Comparison of ENCODE assay signal across 29 cellular contexts in the genomic region with DNA sequence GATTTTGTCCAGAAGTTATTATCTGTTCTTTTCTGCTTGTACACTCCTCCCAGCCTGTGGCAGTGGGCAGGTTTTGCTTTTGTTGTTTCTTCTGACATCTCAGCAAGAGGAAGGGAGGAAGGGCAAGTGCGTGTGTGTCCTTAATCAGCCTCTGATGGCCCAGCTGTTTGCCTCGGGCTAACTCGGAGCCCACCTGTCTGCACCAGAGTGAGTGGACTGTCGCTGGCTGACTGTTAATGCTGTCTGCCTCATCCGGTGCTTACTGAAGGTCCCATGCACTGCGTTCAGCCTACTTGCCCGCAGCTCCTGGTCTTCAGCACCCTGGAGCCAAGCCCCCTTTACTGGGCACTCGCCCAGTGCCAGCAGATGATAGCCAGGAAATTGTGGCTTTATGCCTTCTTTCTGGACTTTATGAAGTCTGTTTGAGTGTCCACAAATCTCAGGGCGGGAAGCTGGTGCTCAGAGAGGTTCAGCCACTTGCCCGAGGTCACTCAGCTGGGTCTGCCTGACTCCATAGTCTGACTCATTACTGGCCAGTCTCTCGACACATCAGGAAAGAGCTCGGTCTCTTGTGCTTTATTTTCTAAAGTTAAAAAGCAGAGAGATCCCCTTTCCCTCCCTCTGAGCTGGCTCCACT.
DNase-seq lines count a peak whose midpoint lies in the region; ATAC-seq lines count a peak whose summit lies in the region.
"Had no signal": no experiment of that assay in that cellular context is flagged by ENCODE, and none has a peak within 500 bp of the region (broad histone marks: within the 10 kb centered on the region; RNA-seq: fewer than 3 reads in every experiment).

No MANE protein-coding gene starts in this region.

- in situ Hi-C loops in GM23248 (cut with MboI) = no loop called here

- no peak overlapping the region for H2BK120ac ChIP-seq in mesendoderm (ENCODE audit: low read depth, low read length)

- no peak overlapping the region for H3K18ac ChIP-seq in mesendoderm (ENCODE audit: low read length)

- H3K4me2 ChIP-seq in GM23248 (ENCODE audit: unreplicated experiment) (no peak overlapping the region), mesendoderm (ENCODE audit: low read length) (no peak overlapping the region)
- H3K4me2 ChIP-seq: KMS-11 had no signal

- H3K56ac ChIP-seq in mesendoderm (ENCODE audit: low read length) = no peak overlapping the region

- CTCF ChIA-PET in activated CD4-positive, alpha-beta memory T cell treated with anti-CD3 and anti-CD28 coated beads, Interleukin-2, amount 10 ng/mL, durations not matched to agents 7 days and 5 days (lab: Charles Lee) = no interaction called here

- no peaks in the 10 kb centered on the region for H3K79me2 ChIP-seq in GM23248 (ENCODE audit: insufficient read depth)
- no peaks in the 10 kb centered on the region for H3K79me2 ChIP-seq in mesendoderm (ENCODE audit: control insufficient read depth, insufficient read depth, low read length)
- H3K79me2 ChIP-seq: parathyroid adenoma had no signal

- no peaks in the 10 kb centered on the region for H3K9me2 ChIP-seq in GM23248 (ENCODE audit: insufficient read depth)

- no peaks in the 10 kb centered on the region for H3K36me3 Mint-ChIP-seq in activated CD4-positive, alpha-beta memory T cell treated with anti-CD3 and anti-CD28 coated beads, Interleukin-2, amount 10 ng/mL, durations not matched to agents 7 days and 5 days (ENCODE audit: low read depth)
- H3K36me3 Mint-ChIP-seq: activated naive CD8-positive, alpha-beta T cell treated with anti-CD3 and anti-CD28 coated beads for 36 hours; CD4-positive, CD25-positive, alpha-beta regulatory T cell had no signal

- POLR2A ChIA-PET in activated CD4-positive, alpha-beta memory T cell treated with anti-CD3 and anti-CD28 coated beads, Interleukin-2, amount 10 ng/mL, durations not matched to agents 7 days and 5 days (lab: Charles Lee) = no interaction called here

- H2AFZ ChIP-seq in GM23248 = no peak overlapping the region
- H2AFZ ChIP-seq: parathyroid adenoma had no signal

- no peak overlapping the region for H2AK5ac ChIP-seq in mesendoderm (ENCODE audit: low read length)

- H3K23ac ChIP-seq in mesendoderm (ENCODE audit: low read length) = no peak overlapping the region

- H4K5ac ChIP-seq in mesendoderm (ENCODE audit: low read length) = no peak overlapping the region

- H3K27me3 ChIP-seq in GM23248 (replicated peaks; ENCODE audit: insufficient read depth) = no peaks in the 10 kb centered on the region
- H3K27me3 ChIP-seq in SJCRH30 = no peaks in the 10 kb centered on the region
- no peaks in the 10 kb centered on the region for H3K27me3 ChIP-seq in mesendoderm (ENCODE audit: insufficient read depth, low read length, poor library complexity)
- H3K27me3 ChIP-seq: MG63 had no signal

- H3K4me1 ChIP-seq in GM23248 (ENCODE audit: insufficient read depth) (no peaks in the 10 kb centered on the region), SJCRH30 (peaks cover 31% of the 10 kb centered on the region), mesendoderm (ENCODE audit: control insufficient read depth, low read depth, low read length) (no peaks in the 10 kb centered on the region)
- H3K4me1 ChIP-seq: parathyroid adenoma had no signal

- H4K8ac ChIP-seq in mesendoderm (ENCODE audit: low read depth, low read length) = no peak overlapping the region

- no peaks in the 10 kb centered on the region for H3F3A ChIP-seq in GM23248 (ENCODE audit: insufficient read depth)

- H3K9me3 ChIP-seq in GM23248 (ENCODE audit: low read depth) (no peaks in the 10 kb centered on the region), SJCRH30 (replicated peaks) (no peaks in the 10 kb centered on the region)
- H3K9me3 ChIP-seq: MG63, thoracic aorta had no signal

- no peak overlapping the region for H3K27ac ChIP-seq in GM23248
- H3K27ac ChIP-seq in SJCRH30 = peak overlapping the region; percentile 49
- H3K27ac ChIP-seq in mesendoderm (ENCODE audit: low read depth, low read length) = no peak overlapping the region
- H3K27ac ChIP-seq: HL-60, KMS-11, parathyroid adenoma, thoracic aorta had no signal

- no peak overlapping the region for H3K4me3 Mint-ChIP-seq in activated CD4-positive, alpha-beta memory T cell treated with anti-CD3 and anti-CD28 coated beads, Interleukin-2, amount 10 ng/mL, durations not matched to agents 7 days and 5 days
- H3K4me3 Mint-ChIP-seq: activated CD4-positive, alpha-beta T cell treated with anti-CD3 and anti-CD28 coated beads for 36 hours; activated naive CD8-positive, alpha-beta T cell treated with anti-CD3 and anti-CD28 coated beads for 36 hours; CD4-positive, CD25-positive, alpha-beta regulatory T cell; H9; nephron progenitor cell; stimulated activated naive CD8-positive, alpha-beta T cell treated with anti-CD3 and anti-CD28 coated beads, Interleukin-15, amount 100 ng/mL, for 72 hours had no signal

- H2BK15ac ChIP-seq in mesendoderm (replicated peaks; ENCODE audit: low read depth) = no peak overlapping the region

- DNase-seq in NCI-H1105 treated with DMSO at 0.1 percent for 48 hours (lab: John Stamatoyannopoulos, UW) (peak; percentile 2), NCI-H1105 (lab: John Stamatoyannopoulos, UW) (no peak), GM23248 (peak; percentile 1), SJCRH30 (peak; percentile 85 to 89), mesendoderm (peak; percentile 16), activated gamma-delta T cell (lab: John Stamatoyannopoulos, UW) (no peak)
- DNase-seq in activated CD4-positive, alpha-beta memory T cell treated with anti-CD3 and anti-CD28 coated beads, Interleukin-2, amount 10 ng/mL, durations not matched to agents 7 days and 5 days = no peak
- DNase-seq: 8988T; activated CD4-positive, alpha-beta T cell treated with anti-CD3 and anti-CD28 coated beads for 36 hours; activated naive CD8-positive, alpha-beta T cell treated with anti-CD3 and anti-CD28 coated beads for 36 hours; aorta; CD4-positive, CD25-positive, alpha-beta regulatory T cell; H9; hippocampal formation; left colon; mammary epithelial cell; MG63; nephron progenitor cell; PC-3; SHP77; stimulated activated CD4-positive, alpha-beta T cell treated with anti-CD3 and anti-CD28 coated beads, Interleukin-2, amount 100 ng/mL, for 24 hours; stimulated activated naive CD8-positive, alpha-beta T cell treated with anti-CD3 and anti-CD28 coated beads, Interleukin-15, amount 100 ng/mL, for 72 hours; T-helper 9 cell had no signal

- H3K36me3 ChIP-seq in GM23248 (ENCODE audit: low read depth) = no peaks in the 10 kb centered on the region
- no peaks in the 10 kb centered on the region for H3K36me3 ChIP-seq in SJCRH30
- no peaks in the 10 kb centered on the region for H3K36me3 ChIP-seq in mesendoderm (ENCODE audit: control insufficient read depth, insufficient read depth, low read length)
- H3K36me3 ChIP-seq: MG63, thoracic aorta had no signal

- H3K79me1 ChIP-seq in mesendoderm (ENCODE audit: low read length) = no peaks in the 10 kb centered on the region

- H3K9me3 Mint-ChIP-seq in activated CD4-positive, alpha-beta memory T cell treated with anti-CD3 and anti-CD28 coated beads, Interleukin-2, amount 10 ng/mL, durations not matched to agents 7 days and 5 days = no peaks in the 10 kb centered on the region
- H3K9me3 Mint-ChIP-seq: activated naive CD8-positive, alpha-beta T cell treated with anti-CD3 and anti-CD28 coated beads for 36 hours; CD4-positive, CD25-positive, alpha-beta regulatory T cell; H9; nephron progenitor cell; stimulated activated naive CD8-positive, alpha-beta T cell treated with anti-CD3 and anti-CD28 coated beads, Interleukin-15, amount 100 ng/mL, for 72 hours had no signal

- no peaks in the 10 kb centered on the region for H3K4me1 Mint-ChIP-seq in activated CD4-positive, alpha-beta memory T cell treated with anti-CD3 and anti-CD28 coated beads, Interleukin-2, amount 10 ng/mL, durations not matched to agents 7 days and 5 days
- H3K4me1 Mint-ChIP-seq: activated CD4-positive, alpha-beta T cell treated with anti-CD3 and anti-CD28 coated beads for 36 hours; activated naive CD8-positive, alpha-beta T cell treated with anti-CD3 and anti-CD28 coated beads for 36 hours; CD4-positive, CD25-positive, alpha-beta regulatory T cell; stimulated activated naive CD8-positive, alpha-beta T cell treated with anti-CD3 and anti-CD28 coated beads, Interleukin-15, amount 100 ng/mL, for 72 hours had no signal

- H4K20me1 ChIP-seq in GM23248 (ENCODE audit: insufficient read depth) = no peaks in the 10 kb centered on the region

- peaks cover 5% of the 10 kb centered on the region for H3K27me3 Mint-ChIP-seq in activated CD4-positive, alpha-beta memory T cell treated with anti-CD3 and anti-CD28 coated beads, Interleukin-2, amount 10 ng/mL, durations not matched to agents 7 days and 5 days

- H3K4me3 ChIP-seq in GM23248 (no peak overlapping the region), SJCRH30 (no peak overlapping the region), mesendoderm (ENCODE audit: low read length) (no peak overlapping the region)
- H3K4me3 ChIP-seq: MG63, thoracic aorta had no signal

- H3K27ac Mint-ChIP-seq in activated CD4-positive, alpha-beta memory T cell treated with anti-CD3 and anti-CD28 coated beads, Interleukin-2, amount 10 ng/mL, durations not matched to agents 7 days and 5 days = no peak overlapping the region
- H3K27ac Mint-ChIP-seq: activated CD4-positive, alpha-beta T cell treated with anti-CD3 and anti-CD28 coated beads for 36 hours; activated naive CD8-positive, alpha-beta T cell treated with anti-CD3 and anti-CD28 coated beads for 36 hours; CD4-positive, CD25-positive, alpha-beta regulatory T cell; nephron progenitor cell had no signal

- H3K9ac ChIP-seq in GM23248 (no peak overlapping the region), mesendoderm (ENCODE audit: low read length) (no peak overlapping the region)
- H3K9ac ChIP-seq: KMS-11, parathyroid adenoma had no signal

- ATAC-seq in HG02970 (IDR thresholded peaks at IDR 0.05; ENCODE audit: low FRiP score, unreplicated experiment) = no peak
- ATAC-seq: activated CD4-positive, alpha-beta T cell treated with anti-CD3 and anti-CD28 coated beads for 36 hours; left colon; PC-3; right cardiac atrium; stimulated activated naive CD8-positive, alpha-beta T cell treated with anti-CD3 and anti-CD28 coated beads, Interleukin-15, amount 100 ng/mL, for 72 hours had no signal

- no peak overlapping the region for H3K4ac ChIP-seq in mesendoderm (ENCODE audit: low read depth, low read length)

- H2BK5ac ChIP-seq in mesendoderm (ENCODE audit: low read length) = no peak overlapping the region

- 10% methylated on average over 12 of the region's 12 CpGs for whole genome bisulfite sequencing in GM23248 (ENCODE audit: low coverage in 1 of 2, low lambda C conversion rate in 2 of 2, missing lambda C conversion rate in 2 of 2), 2 experiments
- WGBS in mesendoderm (ENCODE audit: extremely low coverage, insufficient coverage, low lambda C conversion rate) = no CpG with 5 or more reads among the region's 12 CpGs

Comparison
In these comparisons a context has a peak if more than half of its experiments do, and no peak if none do; other contexts are left out.
1. DNase-seq: peak in NCI-H1105 treated with DMSO at 0.1 percent for 48 hours (single experiment), GM23248 (single experiment), SJCRH30 (2 of 2) and mesendoderm (single experiment); none in NCI-H1105 (single experiment), activated gamma-delta T cell (single experiment) and activated CD4-positive, alpha-beta memory T cell treated with anti-CD3 and anti-CD28 coated beads, Interleukin-2, amount 10 ng/mL, durations not matched to agents 7 days and 5 days (single experiment).